Comparison of ENCODE assay signal across 8 cellular contexts in the genomic region with DNA sequence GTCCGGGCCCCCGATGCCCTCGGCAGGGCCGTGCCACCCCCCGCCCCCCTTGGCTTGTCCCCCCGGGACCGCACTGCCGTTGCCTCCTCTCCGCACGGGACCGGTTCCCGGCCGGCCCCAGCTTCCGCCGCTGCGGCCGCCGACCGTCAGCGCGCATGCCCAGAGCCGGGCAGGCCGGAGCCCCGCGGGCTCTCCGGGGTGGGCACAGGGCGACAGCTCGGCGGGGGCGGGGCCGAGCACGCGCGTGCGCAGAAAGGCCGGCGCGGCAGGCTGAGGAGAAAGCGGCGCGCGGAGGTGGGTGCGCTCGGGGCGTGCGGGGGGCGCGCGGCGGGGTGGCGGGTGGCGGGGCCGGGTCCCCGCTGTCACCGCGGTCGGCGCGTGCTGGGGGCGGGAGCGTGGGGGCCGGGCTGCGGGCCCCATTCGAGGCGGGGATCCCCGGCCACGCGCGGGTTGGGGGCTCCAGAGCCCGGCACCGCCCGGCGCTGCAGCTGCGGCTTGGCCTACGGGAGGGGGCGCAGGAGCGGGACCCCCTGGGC. TPM values are rescaled to one million over a fixed set of nuclear protein-coding genes. Genes with fewer than 3 reads are reported as not detected.
DNase-seq lines count a peak whose midpoint lies in the region; ATAC-seq and TF ChIP-seq lines count a peak whose summit lies in the region.

Gene TBC1D24, plus strand, starts transcription at position 251 of the 536 bp plus-strand sequence. CDS start 21,022 bp downstream, outside the sequence.

- CTCF ChIA-PET in activated CD4-positive, alpha-beta memory T cell treated with anti-CD3 and anti-CD28 coated beads for 36 hours (lab: Charles Lee), result interaction anchor here (1.3 to 1.9 kb wide), 3 partner anchors 12 to 26 kb away, joined by 4 to 8 read pairs (median 5); partner anchors contain the start of gene TEDC2

- peaks cover 16% of the 10 kb centered on the region for H3K4me1 Mint-ChIP-seq in activated CD4-positive, alpha-beta memory T cell treated with anti-CD3 and anti-CD28 coated beads for 36 hours (ENCODE audit: low read depth)

- WGBS in liver, result under 1% methylated on average over 77 of the region's 77 CpGs

- H3K9ac ChIP-seq in liver (ENCODE audit: low read depth in 1 of 2, low read length in 2 of 2), result peak within 1 kb of the TSS in 1 of 2 donors; percentile 5

- H3K27me3 Mint-ChIP-seq in activated CD4-positive, alpha-beta memory T cell treated with anti-CD3 and anti-CD28 coated beads for 36 hours, result peaks cover 19% of the 10 kb centered on the region

- H3K9me3 ChIP-seq in liver (ENCODE audit: control insufficient read depth in 4 of 4, low read length in 3 of 4), result no peaks in the 10 kb centered on the region

- H3K27ac Mint-ChIP-seq in activated CD4-positive, alpha-beta memory T cell treated with anti-CD3 and anti-CD28 coated beads for 36 hours, result peak within 1 kb of the TSS; percentile 8

- peaks cover 30 to 66% (median 47%) of the 10 kb centered on the region in 4 donors for H3K4me1 ChIP-seq in liver (ENCODE audit: control insufficient read depth in 4 of 4, insufficient read depth in 4 of 4, low read length in 3 of 4)

- no peaks in the 10 kb centered on the region for H3K9me3 Mint-ChIP-seq in activated CD4-positive, alpha-beta memory T cell treated with anti-CD3 and anti-CD28 coated beads for 36 hours

- no peaks in the 10 kb centered on the region for H3K36me3 Mint-ChIP-seq in activated CD4-positive, alpha-beta memory T cell treated with anti-CD3 and anti-CD28 coated beads for 36 hours

- POLR2A ChIA-PET in activated CD4-positive, alpha-beta memory T cell treated with anti-CD3 and anti-CD28 coated beads for 36 hours (lab: Charles Lee), result interaction anchor here (0.6 to 1.4 kb wide), 5 partner anchors 15 to 438 kb away, joined by 3 to 4 read pairs (median 3); partner anchors contain the start of genes ATP6V0C and TEDC2

- H3K36me3 ChIP-seq in liver (ENCODE audit: control insufficient read depth in 4 of 4, insufficient read depth in 3 of 4, low read depth in 1 of 4, low read length in 3 of 4), result no peaks in the 10 kb centered on the region

- intact Hi-C loops in activated CD4-positive, alpha-beta memory T cell treated with anti-CD3 and anti-CD28 coated beads for 36 hours (cut with micrococcal nuclease), result loop anchor here (5.0 kb wide), 1 partner anchor 48 kb away; the partner anchor contains the start of gene CCNF
- intact Hi-C loops in dorsolateral prefrontal cortex (cut with DNase I), result loop anchor here in 1 of 2 donors (5.0 kb wide), 1 partner anchor 48 kb away; the partner anchor contains the start of gene CCNF

- H3K4me3 Mint-ChIP-seq in activated CD4-positive, alpha-beta memory T cell treated with anti-CD3 and anti-CD28 coated beads for 36 hours, result peak within 1 kb of the TSS; percentile 72

- H3K27ac ChIP-seq in dorsolateral prefrontal cortex (peak within 1 kb of the TSS in 56 of 59 donors; percentile 5 to 95 (median 84)), liver (ENCODE audit: low read depth in 1 of 2, low read length in 2 of 2) (peak within 1 kb of the TSS; percentile 87 to 91)

- DNase-seq in SIG-M5 treated with dmso at 0.1 percent for 504 hours (lab: John Stamatoyannopoulos, UW; ENCODE audit: unreplicated experiment) (peak; percentile 51), SIG-M5 (lab: John Stamatoyannopoulos, UW) (no peak), NCI-H69 (lab: John Stamatoyannopoulos, UW) (peak; percentile 94), dorsolateral prefrontal cortex (peak; percentile 72 to 93 (median 84))
- DNase-seq in activated CD4-positive, alpha-beta memory T cell treated with anti-CD3 and anti-CD28 coated beads for 36 hours, result peak; percentile 88
- peak; percentile 62 for DNase-seq in stimulated activated CD4-positive, alpha-beta T cell treated with anti-CD3 and anti-CD28 coated beads, Interleukin-2, amount 100 ng/mL, for 4 hours (ENCODE audit: low read depth)

- TF ChIP-seq CTCF in dorsolateral prefrontal cortex (IDR thresholded peaks at IDR 0.05 in 54 of 56, conservative IDR thresholded peaks at IDR 0.05 in 2 of 56; ENCODE audit: low read depth in 1 of 56, partially characterized antibody in 56 of 56) (peak in 4 of 56 donors; percentile 3 to 25 (median 13)), liver (IDR thresholded peaks at IDR 0.05; ENCODE audit: low read depth, low read length, missing input control) (no peak)

- H3K27me3 ChIP-seq in dorsolateral prefrontal cortex (peaks cover 0 to 24% (median 2%) of the 10 kb centered on the region in 45 donors), liver (ENCODE audit: control insufficient read depth in 4 of 4, insufficient read depth in 4 of 4, low read length in 3 of 4) (no peaks in the 10 kb centered on the region)

- TF ChIP-seq RAD21 in liver (IDR thresholded peaks at IDR 0.05), result no peak

- H3K4me3 ChIP-seq in dorsolateral prefrontal cortex (peak within 1 kb of the TSS; percentile 64 to 96 (median 82)), liver (ENCODE audit: low read depth in 1 of 3, low read length in 3 of 3) (peak within 1 kb of the TSS; percentile 67 to 87 (median 76))

- peak; percentile 36 for ATAC-seq in HG03095 (IDR thresholded peaks at IDR 0.05; ENCODE audit: unreplicated experiment)

TF ChIP-seq in liver, 16 proteins besides CTCF, POLR2A, EP300 and RAD21:
- no peak for TF ChIP-seq FOXA2 (IDR thresholded peaks at IDR 0.05)
- TF ChIP-seq RXRA (IDR thresholded peaks at IDR 0.05), result no peak
- TF ChIP-seq TAF1 (conservative IDR thresholded peaks at IDR 0.05), result no peak
- TF ChIP-seq HNF4G (IDR thresholded peaks at IDR 0.05), result no peak
- TF ChIP-seq MAX (IDR thresholded peaks at IDR 0.05), result no peak

RNA-seq across cellular contexts. Expression of gene TBC1D24, which starts in this region (rescaled TPM):
- total RNA-seq in activated CD4-positive, alpha-beta memory T cell treated with anti-CD3 and anti-CD28 coated beads for 36 hours, result 10 to 100 TPM; 12.2 to 12.4 TPM
- total RNA-seq in dorsolateral prefrontal cortex, result 10 to 100 TPM; 27.5 to 97.0 (median 62.6) TPM
- total RNA-seq in liver, result 10 to 100 TPM; 14.6 to 22.3 TPM
- polyA plus RNA-seq in liver, result 1 to 10 TPM; 8.4 TPM
